ENCODE assay signal across 17 cellular contexts in the genomic region with DNA sequence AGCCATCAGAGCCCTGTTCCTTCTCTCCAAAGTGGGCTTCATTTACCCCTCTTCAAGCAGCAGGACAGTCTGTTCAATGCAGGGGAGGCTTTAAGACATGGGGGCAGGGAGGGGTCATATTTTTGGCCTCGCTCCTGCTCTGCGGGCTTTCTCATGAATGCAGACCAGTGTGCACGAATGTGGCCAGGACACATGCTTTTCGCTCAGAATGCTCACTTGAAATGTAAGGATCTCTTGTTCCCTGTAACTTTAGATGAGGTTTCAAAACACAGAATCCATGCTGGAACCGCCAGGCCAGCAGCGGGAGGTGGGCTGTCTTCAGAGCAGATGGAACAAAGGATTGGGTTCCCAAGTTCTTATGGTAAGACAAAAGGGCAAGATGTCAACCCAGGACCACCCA.
DNase-seq lines count a peak whose midpoint lies in the region; ATAC-seq and TF ChIP-seq lines count a peak whose summit lies in the region.
"Had no signal": no experiment of that assay in that cellular context is flagged by ENCODE, and none has a peak within 500 bp of the region (broad histone marks: within the 10 kb centered on the region; RNA-seq: fewer than 3 reads in every experiment).

No MANE protein-coding gene starts in this region.

- H3K36me3 ChIP-seq in Karpas-422 (ENCODE audit: insufficient read depth, low read length) (no peaks in the 10 kb centered on the region), lower lobe of right lung (no peaks in the 10 kb centered on the region)
- H3K36me3 ChIP-seq: esophagus squamous epithelium, neutrophil, right atrium auricular region had no signal

- ATAC-seq in lower lobe of right lung (peak; percentile 14 to 20), sciatic nerve (peak; percentile 59)

- no peaks in the 10 kb centered on the region for H4K20me1 ChIP-seq in Karpas-422 (ENCODE audit: insufficient read depth, low read depth, low read length)

- no peaks in the 10 kb centered on the region for H3K79me2 ChIP-seq in Karpas-422 (ENCODE audit: low read length)

- intact Hi-C loops in lower lobe of right lung (cut with DNase I): no loop called here
- intact Hi-C loops in sciatic nerve (cut with DNase I): no loop called here
- intact Hi-C loops in posterior cingulate gyrus (cut with DNase I): no loop called here
- intact Hi-C loops in Calu3 (cut with micrococcal nuclease; ENCODE audit: unreplicated experiment): no loop called here

- CTCF ChIA-PET in Calu3 (lab: Charles Lee): no interaction called here

- H3K27ac ChIP-seq in Karpas-422 (ENCODE audit: low read length) (no peak overlapping the region), lower lobe of right lung (no peak overlapping the region), caudate nucleus (ENCODE audit: low read depth, low read length) (no peak overlapping the region)
- H3K27ac ChIP-seq: esophagus squamous epithelium, neutrophil, right atrium auricular region, testis had no signal

- no peak overlapping the region for H3K4me2 ChIP-seq in Karpas-422 (ENCODE audit: low read depth, low read length, poor library complexity, severe bottlenecking)

- H3K27me3 Mint-ChIP-seq in Calu3 (ENCODE audit: unreplicated experiment): no peaks in the 10 kb centered on the region

- H3K9me3 ChIP-seq in Karpas-422 (ENCODE audit: low read length) (no peaks in the 10 kb centered on the region), lower lobe of right lung (no peaks in the 10 kb centered on the region)
- H3K9me3 ChIP-seq: esophagus squamous epithelium, neutrophil, right atrium auricular region, testis had no signal

- BruUV-seq in Calu3 (replicated peaks; lab: Mats Ljungman, UMichigan): no TSS peak

- H3K4me1 ChIP-seq in Karpas-422 (ENCODE audit: low read length): 0 out of 2 replicates have a peak, but pooled peaks cover 3% of the 10 kb centered on the region
- no peaks in the 10 kb centered on the region for H3K4me1 ChIP-seq in lower lobe of right lung
- H3K4me1 ChIP-seq: right atrium auricular region, testis had no signal

- TF ChIP-seq CTCF in lower lobe of right lung (IDR thresholded peaks at IDR 0.05) (no peak), Calu3 (IDR thresholded peaks at IDR 0.05; ENCODE audit: unreplicated experiment) (no peak)

- no peak overlapping the region for H3K4me3 Mint-ChIP-seq in Calu3 (ENCODE audit: low read depth, unreplicated experiment)
- H3K4me3 Mint-ChIP-seq: CD4-positive, alpha-beta T cell; stimulated activated effector memory CD8-positive, alpha-beta T cell treated with anti-CD3 and anti-CD28 coated beads, Interleukin-12 subunit alpha, Interleukin-12 subunit beta, amount 100 ng/mL, for 72 hours had no signal

- H3K9ac ChIP-seq in Karpas-422 (ENCODE audit: low read length): no peak overlapping the region

- H3K27me3 ChIP-seq in Karpas-422 (ENCODE audit: low read length) (no peaks in the 10 kb centered on the region), lower lobe of right lung (ENCODE audit: low read depth) (no peaks in the 10 kb centered on the region)
- H3K27me3 ChIP-seq: esophagus squamous epithelium, neutrophil, right atrium auricular region, testis had no signal

- no peaks in the 10 kb centered on the region for H3K9me3 Mint-ChIP-seq in Calu3 (ENCODE audit: low read depth, unreplicated experiment)
- H3K9me3 Mint-ChIP-seq: CD4-positive, alpha-beta T cell; stimulated activated effector memory CD8-positive, alpha-beta T cell treated with anti-CD3 and anti-CD28 coated beads, Interleukin-12 subunit alpha, Interleukin-12 subunit beta, amount 100 ng/mL, for 72 hours had no signal

- H3K9me2 ChIP-seq in Karpas-422 (replicated peaks; ENCODE audit: insufficient read depth, low read length): no peaks in the 10 kb centered on the region

- H3K4me3 ChIP-seq in Karpas-422 (ENCODE audit: low read length) (no peak overlapping the region), lower lobe of right lung (no peak overlapping the region)
- H3K4me3 ChIP-seq: esophagus squamous epithelium, right atrium auricular region, testis had no signal

- DNase-seq in Karpas-422 (peak; percentile 2), brain pericyte (ENCODE audit: low read depth, low spot score) (peak; percentile 53), lower lobe of right lung (no peak), sciatic nerve (ENCODE audit: low spot score) (no peak), KG1 (lab: John Stamatoyannopoulos, UW) (no peak), posterior cingulate gyrus (no peak), Calu3 (no peak), caudate nucleus (lab: John Stamatoyannopoulos, UW) (no peak)
- DNase-seq: activated CD4-positive, alpha-beta T cell treated with anti-CD3 and anti-CD28 coated beads for 48 hours; CD4-positive, alpha-beta T cell; esophagus squamous epithelium; midbrain; SHP77 treated with DMSO at 0.1 percent for 48 hours; testis had no signal

- H3K4me1 Mint-ChIP-seq in Calu3 (ENCODE audit: low read depth, unreplicated experiment): no peaks in the 10 kb centered on the region
- H3K4me1 Mint-ChIP-seq: stimulated activated effector memory CD8-positive, alpha-beta T cell treated with anti-CD3 and anti-CD28 coated beads, Interleukin-12 subunit alpha, Interleukin-12 subunit beta, amount 100 ng/mL, for 72 hours had no signal

- H3K36me3 Mint-ChIP-seq in Calu3 (ENCODE audit: insufficient read depth, unreplicated experiment): no peaks in the 10 kb centered on the region
- H3K36me3 Mint-ChIP-seq: stimulated activated effector memory CD8-positive, alpha-beta T cell treated with anti-CD3 and anti-CD28 coated beads, Interleukin-12 subunit alpha, Interleukin-12 subunit beta, amount 100 ng/mL, for 72 hours had no signal

- H2AFZ ChIP-seq in Karpas-422 (ENCODE audit: low read length): no peak overlapping the region

- no peak overlapping the region for H3K27ac Mint-ChIP-seq in Calu3 (ENCODE audit: unreplicated experiment)
- H3K27ac Mint-ChIP-seq: CD4-positive, alpha-beta T cell; stimulated activated effector memory CD8-positive, alpha-beta T cell treated with anti-CD3 and anti-CD28 coated beads, Interleukin-12 subunit alpha, Interleukin-12 subunit beta, amount 100 ng/mL, for 72 hours had no signal

Comparison
In these comparisons a context has a peak if more than half of its experiments do, and no peak if none do; other contexts are left out.
1. DNase-seq: peak in Karpas-422 (single experiment) and brain pericyte (single experiment); none in lower lobe of right lung (single experiment), sciatic nerve (single experiment), KG1 (single experiment), posterior cingulate gyrus (0 of 10), Calu3 (single experiment) and caudate nucleus (0 of 61).